In genomic region chr2:118845843-118846666, GRCh38 we compare ENCODE assay signal across 10 cellular contexts. TPM values are rescaled to one million over a fixed set of nuclear protein-coding genes. Genes with fewer than 3 reads are reported as not detected.
DNase-seq lines count a peak whose midpoint lies in the region; ATAC-seq lines count a peak whose summit lies in the region.
"Had no signal": no experiment of that assay in that cellular context is flagged by ENCODE, and none has a peak within 500 bp of the region (broad histone marks: within the 10 kb centered on the region; RNA-seq: fewer than 3 reads in every experiment).

No MANE protein-coding gene starts in this region.

- peaks cover 22% of the 10 kb centered on the region for H3K4me1 Mint-ChIP-seq in T-helper 17 cell
- peaks cover 62% of the 10 kb centered on the region for H3K4me1 Mint-ChIP-seq in stimulated activated naive CD8-positive, alpha-beta T cell treated with anti-CD3 and anti-CD28 coated beads, Interleukin-15, amount 100 ng/mL, for 72 hours

- peak overlapping the region; percentile 76 for H3K4me3 Mint-ChIP-seq in T-helper 17 cell
- H3K4me3 Mint-ChIP-seq in stimulated activated naive CD8-positive, alpha-beta T cell treated with anti-CD3 and anti-CD28 coated beads, Interleukin-15, amount 100 ng/mL, for 72 hours, result peak overlapping the region; percentile 32 to 62

- H3K27me3 Mint-ChIP-seq in T-helper 17 cell, result peaks cover 78% of the 10 kb centered on the region
- peaks cover 93% of the 10 kb centered on the region for H3K27me3 Mint-ChIP-seq in stimulated activated naive CD8-positive, alpha-beta T cell treated with anti-CD3 and anti-CD28 coated beads, Interleukin-15, amount 100 ng/mL, for 72 hours

- no peaks in the 10 kb centered on the region for H3K9me3 Mint-ChIP-seq in stimulated activated naive CD8-positive, alpha-beta T cell treated with anti-CD3 and anti-CD28 coated beads, Interleukin-15, amount 100 ng/mL, for 72 hours

- no peaks in the 10 kb centered on the region for H3K36me3 Mint-ChIP-seq in T-helper 17 cell (ENCODE audit: low read depth)

- peak overlapping the region; percentile 54 for H3K27ac Mint-ChIP-seq in T-helper 17 cell
- H3K27ac Mint-ChIP-seq in stimulated activated naive CD8-positive, alpha-beta T cell treated with anti-CD3 and anti-CD28 coated beads, Interleukin-15, amount 100 ng/mL, for 72 hours, result no peak overlapping the region

- peak; percentile 58 for DNase-seq in activated CD8-positive, alpha-beta memory T cell treated with anti-CD3 and anti-CD28 coated beads, Interleukin-2, amount 50 U/mL, for 48 hours
- DNase-seq in activated CD8-positive, alpha-beta memory T cell treated with anti-CD3 and anti-CD28 coated beads, Interleukin-2, amount 50 U/mL, for 4 hours, result no peak
- DNase-seq in T-helper 17 cell, result no peak
- DNase-seq in stimulated activated naive CD8-positive, alpha-beta T cell treated with anti-CD3 and anti-CD28 coated beads, Interleukin-15, amount 100 ng/mL, for 72 hours, result no peak
- no peak for DNase-seq in COR-L47 (lab: John Stamatoyannopoulos, UW)
- no peak for DNase-seq in NCI-H2171 treated with DMSO at 0.1 percent for 48 hours (lab: John Stamatoyannopoulos, UW)

- H3K9me3 ChIP-seq in T-helper 17 cell (ENCODE audit: control insufficient read depth, low read length, poor library complexity, severe bottlenecking), result no peaks in the 10 kb centered on the region
- no peaks in the 10 kb centered on the region for H3K9me3 ChIP-seq in iPS-18c (ENCODE audit: control insufficient read depth, insufficient read depth, low read length)

- H3K4me3 ChIP-seq in iPS-18c (ENCODE audit: insufficient read depth, low read depth, low read length), result peak overlapping the region; percentile 24; the same call in 1 of the 2 replicates

- ATAC-seq in T-helper 17 cell, result no peak
- no peak for ATAC-seq in stimulated activated naive CD8-positive, alpha-beta T cell treated with anti-CD3 and anti-CD28 coated beads, Interleukin-15, amount 100 ng/mL, for 72 hours
- ATAC-seq in GM21737 (IDR thresholded peaks at IDR 0.05; ENCODE audit: unreplicated experiment), result no peak

RNA-seq across cellular contexts. Expression of gene EN1, which starts 1.4 kb away (rescaled TPM):
- not detected for total RNA-seq in T-helper 17 cell
- total RNA-seq: fibroblast of lung, RPMI7951 had no signal
